8 cellular contexts compared by ENCODE assay signal in the genomic region with DNA sequence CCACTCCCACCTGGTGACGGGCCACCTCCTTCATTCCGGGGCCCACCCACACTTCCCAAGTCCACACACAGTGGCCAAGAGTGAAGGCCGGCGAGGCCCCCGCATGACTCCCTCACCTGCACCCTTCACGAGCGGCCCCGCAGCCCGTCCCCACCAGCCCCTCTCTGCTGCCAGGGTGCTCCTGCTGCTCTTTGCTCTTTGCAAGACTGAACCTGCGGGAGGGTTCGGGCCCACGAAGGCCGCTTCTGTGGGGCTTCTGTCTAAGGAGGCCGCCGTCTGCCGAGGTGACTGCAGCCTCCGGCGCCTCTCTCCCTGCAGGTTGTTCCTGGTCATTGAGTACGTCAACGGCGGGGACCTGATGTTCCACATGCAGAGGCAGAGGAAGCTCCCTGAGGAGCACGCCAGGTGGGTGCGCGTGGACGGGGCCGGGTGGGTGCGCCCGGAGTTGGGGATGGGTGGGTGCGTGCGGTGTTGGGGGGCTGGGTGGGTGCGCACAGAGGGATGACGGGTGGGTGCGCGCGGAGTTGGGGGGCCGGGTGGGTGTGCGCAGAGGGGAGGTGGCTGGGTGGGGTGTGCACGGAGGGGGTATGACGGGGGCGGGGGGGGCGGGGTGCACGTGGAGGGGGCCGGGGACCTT.
"Had no signal": no experiment of that assay in that cellular context is flagged by ENCODE, and none has a peak within 500 bp of the region (broad histone marks: within the 10 kb centered on the region; RNA-seq: fewer than 3 reads in every experiment).

No MANE protein-coding gene starts in this region.

- H3K4me3 ChIP-seq: GM23248, HAP-1 had no signal

- H3K4me1 Mint-ChIP-seq: IgD-negative memory B cell had no signal

- ATAC-seq: HCT116, HepG2 had no signal

- H3K9me3 Mint-ChIP-seq: IgD-negative memory B cell had no signal

- H3K9ac ChIP-seq: GM23248 had no signal

- H3K27me3 Mint-ChIP-seq: IgD-negative memory B cell had no signal

- H3K9me3 ChIP-seq: HAP-1 had no signal

- H3K27ac ChIP-seq: GM23248, HL-60 had no signal

- H3K4me1 ChIP-seq: HAP-1 had no signal

- DNase-seq: GM23248, GOT3 had no signal

- H3K36me3 ChIP-seq: HAP-1 had no signal

- H3K4me3 Mint-ChIP-seq: HFFc6, IgD-negative memory B cell had no signal
